In the genomic region with DNA sequence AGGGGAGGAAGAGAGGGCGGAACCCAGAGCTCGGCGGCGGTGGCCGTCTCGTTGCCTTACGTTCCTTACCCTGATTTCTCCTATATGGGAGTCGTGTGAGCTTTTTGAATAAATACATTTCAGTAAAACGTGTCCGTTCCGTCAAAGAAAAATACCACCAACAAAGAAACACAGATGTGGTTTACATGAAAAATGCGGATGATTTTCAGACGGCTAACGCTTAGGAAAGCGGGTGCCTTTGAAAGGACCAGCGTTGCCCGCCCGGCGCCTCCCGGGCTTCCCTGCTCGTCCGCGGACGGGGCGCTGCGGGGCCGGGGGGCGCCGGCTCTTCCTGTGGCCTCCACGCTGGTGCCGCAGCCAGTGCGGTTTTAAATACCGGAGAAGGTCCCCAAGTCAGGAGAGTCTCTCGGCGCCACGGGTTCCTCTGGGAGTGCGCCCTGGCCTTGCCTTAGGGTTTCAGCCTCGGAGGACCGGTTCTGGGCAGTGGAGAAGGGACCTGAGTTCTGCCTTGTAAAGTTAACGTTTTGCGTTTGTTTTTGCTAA, we compare ENCODE assay signal across 8 cellular contexts. TPM values are rescaled to one million over a fixed set of nuclear protein-coding genes. Genes with fewer than 3 reads are reported as not detected.
DNase-seq lines count a peak whose midpoint lies in the region; ATAC-seq and FAIRE-seq lines count a peak whose summit lies in the region.

No MANE protein-coding gene starts in this region.

- H3K4me3 Mint-ChIP-seq in CD8-positive, alpha-beta memory T cell = peak overlapping the region; percentile 87 to 95 (median 91)

- CTCF ChIA-PET in CD8-positive, alpha-beta memory T cell (lab: Charles Lee) = interaction anchor here (1.0 kb wide), 1 partner anchor 11 kb away, joined by 3 read pairs; no protein-coding TSS in a partner anchor

- peak in 3 of 5 donors; percentile 11 to 48 (median 21) for DNase-seq in CD8-positive, alpha-beta memory T cell
- DNase-seq in HuH-7 (ENCODE audit: low spot score) = peak; percentile 49
- DNase-seq in T-helper 2 cell = peak in 3 of 5 experiments; percentile 6 to 87 (median 8)
- peak; percentile 38 to 56 for DNase-seq in T47D (ENCODE audit: low read depth in 1 of 2, low spot score in 1 of 2)
- DNase-seq in iris pigment epithelial cell (ENCODE audit: low read depth) = peak; percentile 75
- DNase-seq in smooth muscle cell of the brain vasculature (ENCODE audit: low read depth, low spot score) = peak; percentile 65
- no peak for DNase-seq in RCC 7860 (ENCODE audit: low spot score)

- H3K9me3 Mint-ChIP-seq in CD8-positive, alpha-beta memory T cell = no peaks in the 10 kb centered on the region

- H3K4me1 ChIP-seq in CD8-positive, alpha-beta memory T cell (ENCODE audit: insufficient read depth, low read length) = peaks cover 52% of the 10 kb centered on the region

- FAIRE-seq in RCC 7860 (lab: Jason Lieb, UNC) = no peak

- peak overlapping the region; percentile 83 for H3K27ac ChIP-seq in CD8-positive, alpha-beta memory T cell (ENCODE audit: low read depth, low read length)

- H3K9me3 ChIP-seq in CD8-positive, alpha-beta memory T cell (ENCODE audit: low read length) = no peaks in the 10 kb centered on the region

- H3K36me3 ChIP-seq in CD8-positive, alpha-beta memory T cell (ENCODE audit: insufficient read depth, low read length) = peaks cover 14% of the 10 kb centered on the region

- POLR2A ChIA-PET in CD8-positive, alpha-beta memory T cell (lab: Charles Lee) = interaction anchor here (0.5 to 1.6 kb wide), 7 partner anchors 13 to 1057 kb away, joined by 3 to 6 read pairs (median 3); a partner anchor contains a TSS

- no peaks in the 10 kb centered on the region for H3K27me3 ChIP-seq in CD8-positive, alpha-beta memory T cell (ENCODE audit: insufficient read depth, low read length, poor library complexity, severe bottlenecking)

- H3K27ac Mint-ChIP-seq in CD8-positive, alpha-beta memory T cell = peak overlapping the region; percentile 88 to 95 (median 92)

- in situ Hi-C loops in T47D (cut with HindIII; ENCODE audit: low pct_unique_long_range_greater_than_20kb, low sequenced_read_pairs) = no loop called here

- peak; percentile 10 for ATAC-seq in GM19463 (IDR thresholded peaks at IDR 0.05; ENCODE audit: unreplicated experiment)

- H3K4me3 ChIP-seq in CD8-positive, alpha-beta memory T cell (ENCODE audit: low read length) = peak overlapping the region; percentile 79

- H3K27me3 Mint-ChIP-seq in CD8-positive, alpha-beta memory T cell = peaks cover 0 to 2% of the 10 kb centered on the region in 2 donors

- peaks cover 8 to 56% (median 15%) of the 10 kb centered on the region in 3 donors for H3K36me3 Mint-ChIP-seq in CD8-positive, alpha-beta memory T cell

- peaks cover 57 to 69% (median 59%) of the 10 kb centered on the region in 3 donors for H3K4me1 Mint-ChIP-seq in CD8-positive, alpha-beta memory T cell

RNA-seq across cellular contexts. Expression of a gene that starts 0.8 kb away (rescaled TPM):
- total RNA-seq in CD8-positive, alpha-beta memory T cell = 10 to 100 TPM; 48.0 to 52.9 TPM
- polyA plus RNA-seq in CD8-positive, alpha-beta memory T cell = 41.4 TPM

RNA-seq across cellular contexts. Expression of a gene that starts 32.1 kb away (rescaled TPM):
- total RNA-seq in CD8-positive, alpha-beta memory T cell = 10 to 100 TPM; 42.6 to 48.3 TPM
- 7.3 TPM for polyA plus RNA-seq in CD8-positive, alpha-beta memory T cell

RNA-seq across cellular contexts. Expression of a gene that starts 47.5 kb away (rescaled TPM):
- total RNA-seq in CD8-positive, alpha-beta memory T cell = 10 to 100 TPM; 74.7 to 79.5 TPM
- polyA plus RNA-seq in CD8-positive, alpha-beta memory T cell = 22.1 TPM
